Comparison of ENCODE assay signal across 1 cellular context in the genomic region with DNA sequence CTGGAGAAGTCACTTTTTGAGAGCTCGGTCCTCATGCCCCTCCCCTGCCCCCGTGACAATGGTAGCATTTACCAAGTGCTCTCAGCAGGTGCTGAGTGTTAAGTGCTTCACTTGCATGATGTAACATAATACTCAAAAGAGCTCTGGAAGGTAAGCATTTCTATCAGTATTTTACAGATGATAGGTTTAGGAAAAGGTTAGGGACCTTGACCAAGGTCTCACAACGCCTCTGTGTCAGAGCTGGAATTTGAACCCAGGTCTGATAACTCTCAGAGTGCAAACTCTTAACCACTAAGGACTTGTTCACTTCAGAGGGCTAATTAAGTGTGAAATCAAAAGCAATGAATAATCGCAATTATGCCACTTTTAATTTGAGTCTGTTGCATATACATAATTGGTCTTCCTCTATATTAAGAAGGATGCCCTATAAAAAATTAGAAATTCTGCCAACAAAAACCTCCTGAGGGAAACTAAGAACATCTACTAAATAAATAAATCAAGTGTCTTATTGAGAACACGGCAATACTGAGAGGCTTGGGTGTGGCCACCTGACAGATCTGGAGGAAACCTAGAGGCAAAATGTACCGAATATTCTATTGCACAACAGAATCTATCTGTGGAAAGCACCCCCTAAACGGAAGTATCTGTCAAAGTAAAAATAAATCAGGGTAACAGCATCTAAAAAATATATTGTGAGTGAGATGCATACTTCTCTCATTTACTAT.
TF ChIP-seq lines count a peak whose summit lies in the region.

No MANE protein-coding gene starts in this region.

TF ChIP-seq in GM23338, 12 proteins besides CTCF, POLR2A, EP300 and RAD21 (continued from another document):
- TF ChIP-seq ZNF331 (CRISPR knock-in tag; IDR thresholded peaks at IDR 0.05; ENCODE audit: low read depth), result no peak
- no peak for TF ChIP-seq ETS1 (IDR thresholded peaks at IDR 0.05)
- no peak for TF ChIP-seq CREB1 (CRISPR knock-in tag; IDR thresholded peaks at IDR 0.05; ENCODE audit: low read depth)
- TF ChIP-seq REST (IDR thresholded peaks at IDR 0.05; ENCODE audit: unreplicated experiment), result no peak
- no peak for TF ChIP-seq EZH2phosphoT487 (IDR thresholded peaks at IDR 0.05; ENCODE audit: unreplicated experiment)
- no peak for TF ChIP-seq STAT1 (IDR thresholded peaks at IDR 0.05; ENCODE audit: unreplicated experiment)
- TF ChIP-seq EZH2 (IDR thresholded peaks at IDR 0.05; ENCODE audit: low read depth, unreplicated experiment), result no peak
- TF ChIP-seq ZNF114 (CRISPR knock-in tag; IDR thresholded peaks at IDR 0.05), result no peak
- no peak for TF ChIP-seq JUNB (IDR thresholded peaks at IDR 0.05; ENCODE audit: unreplicated experiment)
